Comparison of ENCODE assay signal across 20 cellular contexts in genomic region chr2:70990216-70990615, GRCh38. TPM values are rescaled to one million over a fixed set of nuclear protein-coding genes. Genes with fewer than 3 reads are reported as not detected.
DNase-seq lines count a peak whose midpoint lies in the region; ATAC-seq and TF ChIP-seq lines count a peak whose summit lies in the region.
"Had no signal": no experiment of that assay in that cellular context is flagged by ENCODE, and none has a peak within 500 bp of the region (broad histone marks: within the 10 kb centered on the region; RNA-seq: fewer than 3 reads in every experiment).

No MANE protein-coding gene starts in this region.

- no peaks in the 10 kb centered on the region for H3K9me3 Mint-ChIP-seq in activated CD8-positive, alpha-beta T cell treated with anti-CD3 and anti-CD28 coated beads, Interleukin-2, amount 10 ng/mL, durations not matched to agents 7 days and 5 days (ENCODE audit: insufficient read depth)
- no peaks in the 10 kb centered on the region for H3K9me3 Mint-ChIP-seq in activated CD8-positive, alpha-beta T cell treated with anti-CD3 and anti-CD28 coated beads for 36 hours
- no peaks in the 10 kb centered on the region for H3K9me3 Mint-ChIP-seq in memory B cell
- no peaks in the 10 kb centered on the region for H3K9me3 Mint-ChIP-seq in osteocyte (ENCODE audit: unreplicated experiment)
- no peaks in the 10 kb centered on the region for H3K9me3 Mint-ChIP-seq in type B pancreatic cell
- H3K9me3 Mint-ChIP-seq: CD4-positive, alpha-beta T cell had no signal

- H3K36me3 Mint-ChIP-seq in activated CD8-positive, alpha-beta T cell treated with anti-CD3 and anti-CD28 coated beads, Interleukin-2, amount 10 ng/mL, durations not matched to agents 7 days and 5 days (ENCODE audit: low read depth), result peaks cover 56% of the 10 kb centered on the region
- peaks cover 43% of the 10 kb centered on the region for H3K36me3 Mint-ChIP-seq in activated CD8-positive, alpha-beta T cell treated with anti-CD3 and anti-CD28 coated beads for 36 hours (ENCODE audit: low read depth)
- peaks cover 29% of the 10 kb centered on the region for H3K36me3 Mint-ChIP-seq in memory B cell
- H3K36me3 Mint-ChIP-seq in osteocyte (ENCODE audit: unreplicated experiment), result peaks cover 30% of the 10 kb centered on the region
- H3K36me3 Mint-ChIP-seq in type B pancreatic cell, result peaks cover 15% of the 10 kb centered on the region

- intact Hi-C loops in activated CD8-positive, alpha-beta T cell treated with anti-CD3 and anti-CD28 coated beads for 36 hours (cut with micrococcal nuclease), result no loop called here

- no peaks in the 10 kb centered on the region for H3K27me3 ChIP-seq in H7 (ENCODE audit: control insufficient read depth, insufficient read depth, low read length)

- DNase-seq in activated CD8-positive, alpha-beta T cell treated with anti-CD3 and anti-CD28 coated beads, Interleukin-2, amount 10 ng/mL, durations not matched to agents 7 days and 5 days, result peak; percentile 13
- DNase-seq in activated CD8-positive, alpha-beta T cell treated with anti-CD3 and anti-CD28 coated beads for 36 hours, result no peak
- DNase-seq in H7, result peak; percentile 4
- no peak for DNase-seq in memory B cell (ENCODE audit: low spot score in 2 of 2)
- DNase-seq in osteocyte (ENCODE audit: extremely low spot score, unreplicated experiment), result peak; percentile 57
- no peak for DNase-seq in omental fat pad (ENCODE audit: low spot score)
- no peak for DNase-seq in ureter (ENCODE audit: low spot score)
- no peak for DNase-seq in type B pancreatic cell (ENCODE audit: extremely low spot score, unreplicated experiment)
- DNase-seq: ACHN; C1 segment of cervical spinal cord; Calu3; CD4-positive, alpha-beta T cell; DMS 273 treated with DMSO at 0.1 percent for 48 hours; GOT3 had no signal

- H3K4me3 ChIP-seq in H7 (ENCODE audit: insufficient read depth, low read depth, low read length), result no peak overlapping the region
- H3K4me3 ChIP-seq: GM12878, HAP-1 had no signal

- no peak for ATAC-seq in activated CD8-positive, alpha-beta T cell treated with anti-CD3 and anti-CD28 coated beads, Interleukin-2, amount 10 ng/mL, durations not matched to agents 7 days and 5 days
- no peak for ATAC-seq in activated CD8-positive, alpha-beta T cell treated with anti-CD3 and anti-CD28 coated beads for 36 hours
- ATAC-seq in memory B cell (ENCODE audit: low read depth), result no peak
- no peak for ATAC-seq in omental fat pad (ENCODE audit: low FRiP score)
- ATAC-seq: GM12878, HepG2 had no signal

- H3K4me3 Mint-ChIP-seq in activated CD8-positive, alpha-beta T cell treated with anti-CD3 and anti-CD28 coated beads, Interleukin-2, amount 10 ng/mL, durations not matched to agents 7 days and 5 days, result no peak overlapping the region
- no peak overlapping the region for H3K4me3 Mint-ChIP-seq in activated CD8-positive, alpha-beta T cell treated with anti-CD3 and anti-CD28 coated beads for 36 hours
- no peak overlapping the region for H3K4me3 Mint-ChIP-seq in memory B cell
- H3K4me3 Mint-ChIP-seq in osteocyte (ENCODE audit: unreplicated experiment), result no peak overlapping the region
- no peak overlapping the region for H3K4me3 Mint-ChIP-seq in type B pancreatic cell
- H3K4me3 Mint-ChIP-seq: B cell; CD4-positive, alpha-beta T cell had no signal

- no peak overlapping the region for H3K27ac Mint-ChIP-seq in activated CD8-positive, alpha-beta T cell treated with anti-CD3 and anti-CD28 coated beads, Interleukin-2, amount 10 ng/mL, durations not matched to agents 7 days and 5 days
- no peak overlapping the region for H3K27ac Mint-ChIP-seq in activated CD8-positive, alpha-beta T cell treated with anti-CD3 and anti-CD28 coated beads for 36 hours
- H3K27ac Mint-ChIP-seq in memory B cell, result peak overlapping the region; percentile 50
- H3K27ac Mint-ChIP-seq in osteocyte (ENCODE audit: unreplicated experiment), result no peak overlapping the region
- no peak overlapping the region for H3K27ac Mint-ChIP-seq in type B pancreatic cell
- H3K27ac Mint-ChIP-seq: B cell; CD4-positive, alpha-beta T cell had no signal

- peaks cover 34% of the 10 kb centered on the region for H3K4me1 Mint-ChIP-seq in activated CD8-positive, alpha-beta T cell treated with anti-CD3 and anti-CD28 coated beads, Interleukin-2, amount 10 ng/mL, durations not matched to agents 7 days and 5 days (ENCODE audit: low read depth)
- peaks cover 21% of the 10 kb centered on the region for H3K4me1 Mint-ChIP-seq in activated CD8-positive, alpha-beta T cell treated with anti-CD3 and anti-CD28 coated beads for 36 hours (ENCODE audit: low read depth)
- peaks cover 24% of the 10 kb centered on the region for H3K4me1 Mint-ChIP-seq in memory B cell
- H3K4me1 Mint-ChIP-seq in osteocyte (ENCODE audit: unreplicated experiment), result peaks cover 17% of the 10 kb centered on the region
- H3K4me1 Mint-ChIP-seq in type B pancreatic cell (ENCODE audit: unreplicated experiment), result peaks cover 18% of the 10 kb centered on the region

- peaks cover 5% of the 10 kb centered on the region for H3K36me3 ChIP-seq in H7 (replicated peaks; ENCODE audit: control insufficient read depth, insufficient read depth, low read length)

- POLR2A ChIA-PET in activated CD8-positive, alpha-beta T cell treated with anti-CD3 and anti-CD28 coated beads, Interleukin-2, amount 10 ng/mL, durations not matched to agents 7 days and 5 days (lab: Charles Lee), result no interaction called here
- POLR2A ChIA-PET in activated CD8-positive, alpha-beta T cell treated with anti-CD3 and anti-CD28 coated beads for 36 hours (lab: Charles Lee), result no interaction called here

- no peak for TF ChIP-seq CTCF in activated CD8-positive, alpha-beta T cell treated with anti-CD3 and anti-CD28 coated beads for 36 hours (IDR thresholded peaks at IDR 0.05)
- TF ChIP-seq CTCF in osteocyte (IDR thresholded peaks at IDR 0.05), result no peak
- no peak for TF ChIP-seq CTCF in omental fat pad (IDR thresholded peaks at IDR 0.05)
- TF ChIP-seq CTCF in type B pancreatic cell (conservative IDR thresholded peaks at IDR 0.05), result no peak

- CTCF ChIA-PET in activated CD8-positive, alpha-beta T cell treated with anti-CD3 and anti-CD28 coated beads, Interleukin-2, amount 10 ng/mL, durations not matched to agents 7 days and 5 days (lab: Charles Lee), result interaction anchor here (0.9 to 2.6 kb wide), 2 partner anchors 24 to 26 kb away, joined by 3 to 8 read pairs; no protein-coding TSS in a partner anchor
- CTCF ChIA-PET in activated CD8-positive, alpha-beta T cell treated with anti-CD3 and anti-CD28 coated beads for 36 hours (lab: Charles Lee), result interaction anchor here (1.4 to 3.8 kb wide), 2 partner anchors 11 to 25 kb away, joined by 6 to 22 read pairs; no protein-coding TSS in a partner anchor

- H3K27me3 Mint-ChIP-seq in activated CD8-positive, alpha-beta T cell treated with anti-CD3 and anti-CD28 coated beads, Interleukin-2, amount 10 ng/mL, durations not matched to agents 7 days and 5 days (ENCODE audit: low read depth), result no peaks in the 10 kb centered on the region
- H3K27me3 Mint-ChIP-seq in activated CD8-positive, alpha-beta T cell treated with anti-CD3 and anti-CD28 coated beads for 36 hours, result no peaks in the 10 kb centered on the region
- no peaks in the 10 kb centered on the region for H3K27me3 Mint-ChIP-seq in memory B cell
- no peaks in the 10 kb centered on the region for H3K27me3 Mint-ChIP-seq in osteocyte (ENCODE audit: unreplicated experiment)
- no peaks in the 10 kb centered on the region for H3K27me3 Mint-ChIP-seq in type B pancreatic cell
- H3K27me3 Mint-ChIP-seq: B cell; CD4-positive, alpha-beta T cell had no signal

RNA-seq across cellular contexts. Expression of gene TEX261, which starts 4.5 kb away (rescaled TPM):
- 10 to 100 TPM; 55.9 to 59.4 TPM for total RNA-seq in activated CD8-positive, alpha-beta T cell treated with anti-CD3 and anti-CD28 coated beads, Interleukin-2, amount 10 ng/mL, durations not matched to agents 7 days and 5 days
- total RNA-seq in activated CD8-positive, alpha-beta T cell treated with anti-CD3 and anti-CD28 coated beads for 36 hours, result 10 to 100 TPM; 38.8 to 39.9 TPM
- total RNA-seq in H7 (2014; rRNA removed; shearing (Covaris generic)), result 13.4 and 13.5 TPM in 2 replicates
- total RNA-seq in osteocyte (64.7 and 71.2 TPM in 2 replicates), omental fat pad (10 to 100 TPM; 33.6 to 63.0 (median 41.1) TPM), ureter (74.5 TPM), type B pancreatic cell (ENCODE audit: low replicate concordance) (46.1 and 50.0 TPM in 2 replicates)

RNA-seq across cellular contexts. Expression of gene ANKRD53, which starts 11.8 kb away (rescaled TPM):
- total RNA-seq in activated CD8-positive, alpha-beta T cell treated with anti-CD3 and anti-CD28 coated beads, Interleukin-2, amount 10 ng/mL, durations not matched to agents 7 days and 5 days, result not detected
- total RNA-seq in activated CD8-positive, alpha-beta T cell treated with anti-CD3 and anti-CD28 coated beads for 36 hours, result not detected
- total RNA-seq in H7 (2014; rRNA removed; shearing (Covaris generic)), result not detected in 2 replicates
- total RNA-seq in osteocyte (1.9 and 2.7 TPM in 2 replicates), omental fat pad (10 to 100 TPM in 2 of 4 donors, 1 to 10 TPM in 2; 6.2 to 16.8 (median 10.0) TPM), ureter (1.8 TPM), type B pancreatic cell (ENCODE audit: low replicate concordance) (0.55 and 0.72 TPM in 2 replicates)
- total RNA-seq: A172, Calu3, Daoy, GM12878, HepG2 had no signal

RNA-seq across cellular contexts. Expression of gene ATP6V1B1, which starts 54.5 kb away (rescaled TPM):
- total RNA-seq in activated CD8-positive, alpha-beta T cell treated with anti-CD3 and anti-CD28 coated beads, Interleukin-2, amount 10 ng/mL, durations not matched to agents 7 days and 5 days, result not detected
- not detected for total RNA-seq in activated CD8-positive, alpha-beta T cell treated with anti-CD3 and anti-CD28 coated beads for 36 hours
- total RNA-seq in H7 (2014; rRNA removed; shearing (Covaris generic)), result 0.14 TPM in 1 of 2 replicates, not detected in the other
- total RNA-seq in osteocyte, result 6.3 and 6.5 TPM in 2 replicates
- total RNA-seq in omental fat pad, result 1 to 10 TPM in 2 of 4 donors, not detected in 2; 3.6 to 7.1 TPM
- 2.4 TPM for total RNA-seq in ureter
- 6.3 and 8.6 TPM in 2 replicates for total RNA-seq in type B pancreatic cell (ENCODE audit: low replicate concordance)
- total RNA-seq: B cell; Calu3; CD4-positive, alpha-beta T cell; GM12878 had no signal

Comparison
In these comparisons a context has a peak if more than half of its experiments do, and no peak if none do; other contexts are left out.
1. DNase-seq: peak in activated CD8-positive, alpha-beta T cell treated with anti-CD3 and anti-CD28 coated beads, Interleukin-2, amount 10 ng/mL, durations not matched to agents 7 days and 5 days (single experiment), H7 (single experiment) and osteocyte (single experiment); none in activated CD8-positive, alpha-beta T cell treated with anti-CD3 and anti-CD28 coated beads for 36 hours (single experiment), memory B cell (0 of 2), omental fat pad (single experiment), ureter (single experiment) and type B pancreatic cell (single experiment).